ENCODE assay signal across 8 cellular contexts in genomic region chr18:12990128-12990485, GRCh38. TPM values are rescaled to one million over a fixed set of nuclear protein-coding genes. Genes with fewer than 3 reads are reported as not detected.
DNase-seq lines count a peak whose midpoint lies in the region; TF ChIP-seq lines count a peak whose summit lies in the region.

No MANE protein-coding gene starts in this region.

- H3K36me3 ChIP-seq in mesendoderm (ENCODE audit: control insufficient read depth, insufficient read depth, low read length) (peaks cover under 1% of the 10 kb centered on the region), vagina (peaks cover 0 to 3% of the 10 kb centered on the region in 2 donors)

- no peak overlapping the region for H4K8ac ChIP-seq in mesendoderm (ENCODE audit: low read depth, low read length)

- H2BK5ac ChIP-seq in mesendoderm (ENCODE audit: low read length) = peak overlapping the region; percentile 89

- H3K4me3 ChIP-seq in mesendoderm (ENCODE audit: low read length) (peak overlapping the region; percentile 81), vagina (peak overlapping the region; percentile 74 to 90)

- peak overlapping the region; percentile 97 for H2AK5ac ChIP-seq in mesendoderm (ENCODE audit: low read length)

- peak overlapping the region; percentile 90 for H3K27ac ChIP-seq in mesendoderm (ENCODE audit: low read depth, low read length)
- H3K27ac ChIP-seq in vagina = no peak overlapping the region

- H2BK120ac ChIP-seq in mesendoderm (ENCODE audit: low read depth, low read length) = no peak overlapping the region

- peaks cover 28% of the 10 kb centered on the region for H3K79me2 ChIP-seq in mesendoderm (ENCODE audit: control insufficient read depth, insufficient read depth, low read length)

- H3K23ac ChIP-seq in mesendoderm (ENCODE audit: low read length) = peak overlapping the region; percentile 54

- H4K5ac ChIP-seq in mesendoderm (ENCODE audit: low read length) = no peak overlapping the region

- peak overlapping the region; percentile 92 for H3K9ac ChIP-seq in mesendoderm (ENCODE audit: low read length)

- H3K4me1 ChIP-seq in mesendoderm (ENCODE audit: control insufficient read depth, low read depth, low read length) (peaks cover 26% of the 10 kb centered on the region), vagina (peaks cover 21% of the 10 kb centered on the region)

- H2BK15ac ChIP-seq in mesendoderm (replicated peaks; ENCODE audit: low read depth) = no peak overlapping the region

- TF ChIP-seq POLR2A in vagina (IDR thresholded peaks at IDR 0.05) = no peak

- 100% methylated on average over 2 of the region's 2 CpGs for WGBS in mesendoderm (ENCODE audit: extremely low coverage, insufficient coverage, low lambda C conversion rate)

- H3K27me3 ChIP-seq in mesendoderm (ENCODE audit: insufficient read depth, low read length, poor library complexity) (no peaks in the 10 kb centered on the region), vagina (no peaks in the 10 kb centered on the region)

- no peaks in the 10 kb centered on the region for H3K9me3 ChIP-seq in vagina

- H3K56ac ChIP-seq in mesendoderm (ENCODE audit: low read length) = peak overlapping the region; percentile 91

- intact Hi-C loops in vagina (cut with DNase I) = no loop called here

- DNase-seq in stimulated activated CD4-positive, alpha-beta T cell treated with anti-CD3 and anti-CD28 coated beads, Interleukin-12 subunit alpha, Interleukin-12 subunit beta, amount 100 ng/mL, for 48 hours (ENCODE audit: low read depth in 2 of 3, low spot score in 1 of 3) = peak; percentile 28 to 34 (median 33)
- no peak for DNase-seq in stimulated activated CD4-positive, alpha-beta T cell treated with anti-CD3 and anti-CD28 coated beads, Interleukin-4, amount 100 ng/mL, for 1 hour
- DNase-seq in activated T-cell treated with anti-CD3 and anti-CD28 coated beads for 48 hours (ENCODE audit: low read depth) (peak; percentile 29), mesendoderm (no peak), vagina (ENCODE audit: extremely low spot score in 2 of 2) (no peak), NCI-H146 treated with DMSO at 0.1 percent for 48 hours (lab: John Stamatoyannopoulos, UW; ENCODE audit: unreplicated experiment) (no peak), HPDE6-E6E7 (ENCODE audit: extremely low spot score) (no peak), hippocampal formation (lab: John Stamatoyannopoulos, UW) (no peak)

- no peak overlapping the region for H3K4ac ChIP-seq in mesendoderm (ENCODE audit: low read depth, low read length)

- no peak overlapping the region for H3K18ac ChIP-seq in mesendoderm (ENCODE audit: low read length)

- H3K79me1 ChIP-seq in mesendoderm (ENCODE audit: low read length) = peaks cover 8% of the 10 kb centered on the region

- peak overlapping the region; percentile 89 for H3K4me2 ChIP-seq in mesendoderm (ENCODE audit: low read length)

- no peak for TF ChIP-seq CTCF in vagina (IDR thresholded peaks at IDR 0.05)

RNA-seq across cellular contexts. Expression of gene CEP192, which starts 1.1 kb away (rescaled TPM):
- 11.5 TPM for polyA plus RNA-seq in mesendoderm (2013, experiment 1 of 2)
- 11.7 TPM for polyA plus RNA-seq in mesendoderm (2013, experiment 2 of 2)
- 17.9 TPM for total RNA-seq in vagina

RNA-seq across cellular contexts. Expression of gene SEH1L, which starts 42.3 kb away (rescaled TPM):
- 47.7 TPM for polyA plus RNA-seq in mesendoderm (2013, experiment 1 of 2)
- polyA plus RNA-seq in mesendoderm (2013, experiment 2 of 2) = 45.9 TPM
- 28.0 TPM for total RNA-seq in vagina

Comparison
In these comparisons a context has a peak if more than half of its experiments do, and no peak if none do; other contexts are left out.
1. DNase-seq: peak in stimulated activated CD4-positive, alpha-beta T cell treated with anti-CD3 and anti-CD28 coated beads, Interleukin-12 subunit alpha, Interleukin-12 subunit beta, amount 100 ng/mL, for 48 hours (3 of 3) and activated T-cell treated with anti-CD3 and anti-CD28 coated beads for 48 hours (single experiment); none in stimulated activated CD4-positive, alpha-beta T cell treated with anti-CD3 and anti-CD28 coated beads, Interleukin-4, amount 100 ng/mL, for 1 hour (single experiment), mesendoderm (single experiment), vagina (0 of 2), NCI-H146 treated with DMSO at 0.1 percent for 48 hours (single experiment), HPDE6-E6E7 (single experiment) and hippocampal formation (0 of 2).